In genomic region chr15:49145651-49146609, GRCh38 we compare ENCODE assay signal across 1 cellular context.
A peak's percentile ranks its signal among the peaks of the same experiment; 100 is the strongest.
TF ChIP-seq lines count a peak whose summit lies in the region.

No MANE protein-coding gene starts in this region.

TF ChIP-seq in HepG2, 621 proteins besides CTCF, POLR2A, EP300 and RAD21 (continued from another document):
- TF ChIP-seq NPAS2 (CRISPR knock-in tag; IDR thresholded peaks at IDR 0.05; ENCODE audit: borderline replicate concordance), result no peak
- TF ChIP-seq CEBPG (CRISPR knock-in tag; IDR thresholded peaks at IDR 0.05), result no peak
- TF ChIP-seq ZNF564 (CRISPR knock-in tag; IDR thresholded peaks at IDR 0.05), result no peak
- 0 out of 2 replicates have a peak, but pooled peaks have one; percentile 22 for TF ChIP-seq ZKSCAN8 (CRISPR knock-in tag; IDR thresholded peaks at IDR 0.05; ENCODE audit: borderline replicate concordance)
- 0 out of 2 replicates have a peak, but pooled peaks have one; percentile 14 for TF ChIP-seq MIXL1 (CRISPR knock-in tag; IDR thresholded peaks at IDR 0.05)
- no peak for TF ChIP-seq KLF12 (CRISPR knock-in tag; IDR thresholded peaks at IDR 0.05; ENCODE audit: borderline replicate concordance)
